Comparison of ENCODE assay signal across 1 cellular context in the genomic region with DNA sequence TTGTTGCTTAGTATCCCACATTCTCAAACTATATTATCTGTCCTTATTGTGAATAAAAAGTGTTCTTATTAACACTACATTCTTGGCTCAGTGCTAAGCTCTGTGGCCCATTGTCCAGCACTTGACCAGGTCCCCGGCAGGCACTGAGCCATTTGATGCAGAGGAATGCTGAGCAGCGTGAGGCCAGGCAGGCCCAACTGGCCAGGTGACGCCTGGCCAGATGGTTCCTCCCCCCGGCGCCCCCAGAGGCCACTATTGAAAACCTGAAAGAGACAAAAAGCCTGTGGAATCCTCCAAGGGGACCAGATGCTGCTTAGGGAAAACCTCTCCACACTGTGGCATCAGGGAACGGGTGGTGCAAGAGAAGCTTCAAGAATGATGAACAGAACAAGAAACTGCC.
TF ChIP-seq lines count a peak whose summit lies in the region.

No MANE protein-coding gene starts in this region.

TF ChIP-seq in HCT116, 20 proteins besides CTCF, POLR2A, EP300 and RAD21 (continued from another document):
- no peak for TF ChIP-seq YY1 (IDR thresholded peaks at IDR 0.05; ENCODE audit: extremely low read depth, insufficient replicate concordance, low read depth, low read length)
- TF ChIP-seq, protein P1, sequence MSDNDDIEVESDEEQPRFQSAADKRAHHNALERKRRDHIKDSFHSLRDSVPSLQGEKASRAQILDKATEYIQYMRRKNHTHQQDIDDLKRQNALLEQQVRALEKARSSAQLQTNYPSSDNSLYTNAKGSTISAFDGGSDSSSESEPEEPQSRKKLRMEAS (IDR thresholded peaks at IDR 0.05), result no peak
- no peak for TF ChIP-seq CEBPB (IDR thresholded peaks at IDR 0.05; ENCODE audit: low read depth)
- TF ChIP-seq POLR2AphosphoS5 (IDR thresholded peaks at IDR 0.05; ENCODE audit: low read depth, low read length), result no peak
- no peak for TF ChIP-seq ZFX (IDR thresholded peaks at IDR 0.05)
- TF ChIP-seq FOSL1 (IDR thresholded peaks at IDR 0.05; ENCODE audit: low read depth), result no peak
- no peak for TF ChIP-seq EZH2 (IDR thresholded peaks at IDR 0.05)
- TF ChIP-seq ELF1 (IDR thresholded peaks at IDR 0.05; ENCODE audit: borderline replicate concordance, low read depth), result no peak
- no peak for TF ChIP-seq ZNF274 (IDR thresholded peaks at IDR 0.05; ENCODE audit: low read depth, low read length)
- TF ChIP-seq TCF7L2 (IDR thresholded peaks at IDR 0.05; ENCODE audit: borderline replicate concordance, extremely low read depth, insufficient read depth, insufficient read length), result no peak
